In the genomic region with DNA sequence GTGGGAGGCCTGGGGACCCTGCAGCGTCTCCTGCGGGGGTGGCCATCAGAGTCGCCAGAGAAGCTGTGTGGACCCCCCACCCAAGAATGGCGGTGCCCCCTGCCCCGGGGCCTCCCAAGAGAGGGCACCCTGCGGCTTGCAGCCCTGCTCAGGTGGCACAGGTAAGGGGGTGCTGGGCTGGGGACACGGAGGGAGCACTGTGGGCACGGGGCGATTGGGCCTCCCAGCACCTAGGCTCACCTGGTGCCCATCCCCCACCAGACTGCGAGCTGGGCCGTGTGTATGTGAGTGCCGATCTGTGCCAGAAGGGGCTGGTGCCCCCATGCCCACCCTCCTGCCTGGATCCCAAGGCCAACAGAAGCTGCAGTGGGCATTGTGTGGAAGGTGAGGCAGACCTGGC, we compare ENCODE assay signal across 9 cellular contexts. TPM values are rescaled to one million over a fixed set of nuclear protein-coding genes. Genes with fewer than 3 reads are reported as not detected.
"Had no signal": no experiment of that assay in that cellular context is flagged by ENCODE, and none has a peak within 500 bp of the region (broad histone marks: within the 10 kb centered on the region; RNA-seq: fewer than 3 reads in every experiment).

No MANE protein-coding gene starts in this region.

- H3K4me3 ChIP-seq: K562 had no signal

- FAIRE-seq: HepG2, HTR-8/SVneo, K562 had no signal

- H3K9ac ChIP-seq: KMS-11 had no signal

- DNase-seq: IMR-90, KBM-7, KG1 had no signal

- H3K4me2 ChIP-seq: KMS-11 had no signal

- ATAC-seq: HepG2 had no signal

- H3K27ac Mint-ChIP-seq: IgD-negative memory B cell had no signal

- H3K27ac ChIP-seq: HL-60, KMS-11 had no signal

- H3K4me3 Mint-ChIP-seq: IgD-negative memory B cell had no signal

RNA-seq across cellular contexts. Expression of a gene that starts 29.6 kb away (rescaled TPM):
- total RNA-seq: HepG2, IMR-90 had no signal
- polyA plus RNA-seq: IgD-negative memory B cell had no signal
